13 cellular contexts compared by ENCODE assay signal in the genomic region with DNA sequence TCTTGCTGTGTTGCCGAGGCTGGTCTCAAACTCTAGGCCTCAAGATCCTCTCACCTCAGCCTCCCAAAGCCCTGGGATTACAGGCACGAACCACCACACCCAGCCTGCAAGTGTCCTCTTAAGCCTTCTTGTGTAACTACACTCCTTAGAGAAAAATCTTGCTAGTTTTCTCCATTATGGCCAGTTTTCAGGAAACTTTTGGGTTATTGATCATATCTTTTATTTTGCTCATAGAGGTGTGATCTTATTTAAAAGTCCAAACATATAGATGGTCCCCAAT. TPM values are rescaled to one million over a fixed set of nuclear protein-coding genes. Genes with fewer than 3 reads are reported as not detected.
DNase-seq lines count a peak whose midpoint lies in the region; ATAC-seq and TF ChIP-seq lines count a peak whose summit lies in the region.
"Had no signal": no experiment of that assay in that cellular context is flagged by ENCODE, and none has a peak within 500 bp of the region (broad histone marks: within the 10 kb centered on the region; RNA-seq: fewer than 3 reads in every experiment).

No MANE protein-coding gene starts in this region.

- ATAC-seq in GM23338, result no peak
- ATAC-seq in naive B cell (ENCODE audit: low read depth in 2 of 2), result no peak
- no peak for ATAC-seq in HG03196 (IDR thresholded peaks at IDR 0.05; ENCODE audit: unreplicated experiment)

- H3K27ac ChIP-seq in GM23338 (ENCODE audit: low read depth) (no peak overlapping the region), mammary epithelial cell (ENCODE audit: insufficient read depth, low read depth, low read length) (no peak overlapping the region)

- DNase-seq in AG09309 (ENCODE audit: low read depth) (no peak), GM23338 (ENCODE audit: low spot score) (no peak), mammary epithelial cell (no peak), naive B cell (no peak), NCI-H510A (lab: John Stamatoyannopoulos, UW) (no peak), mesenteric fat pad (ENCODE audit: low spot score) (no peak), NCI-H1417 (lab: John Stamatoyannopoulos, UW) (no peak)
- DNase-seq: NCI-H2081; stimulated activated CD4-positive, alpha-beta T cell treated with anti-CD3 and anti-CD28 coated beads, Interleukin-2, amount 100 ng/mL, for 48 hours; stimulated activated naive CD4-positive, alpha-beta T cell treated with Interleukin-2 at 50 U/mL for 16 hours; T-helper 9 cell had no signal

- H3K4me1 Mint-ChIP-seq in GM23338 (peaks cover 38% of the 10 kb centered on the region), naive B cell (peaks cover 0 to 11% (median 7%) of the 10 kb centered on the region in 3 donors)

- H3K9me2 ChIP-seq in GM23338 (ENCODE audit: insufficient read depth), result no peaks in the 10 kb centered on the region

- H3K9me3 Mint-ChIP-seq in GM23338 (no peaks in the 10 kb centered on the region), naive B cell (no peaks in the 10 kb centered on the region)

- no peaks in the 10 kb centered on the region for H3F3A ChIP-seq in GM23338 (replicated peaks; ENCODE audit: low read depth)

- in situ Hi-C loops in mammary epithelial cell (cut with MboI; ENCODE audit: low sequenced_read_pairs in 2 of 2), result loop anchor here in 1 of 2 donors (25.0 kb wide), 1 partner anchor 146 kb away; no protein-coding TSS in a partner anchor

- peaks cover 9% of the 10 kb centered on the region for H3K27me3 ChIP-seq in GM23338 (ENCODE audit: insufficient read depth)
- H3K27me3 ChIP-seq in mammary epithelial cell (ENCODE audit: insufficient read depth, low read length), result no peaks in the 10 kb centered on the region
- H3K27me3 ChIP-seq: esophagus muscularis mucosa had no signal

- H3K4me1 ChIP-seq in GM23338 (ENCODE audit: insufficient read depth), result peaks cover 22% of the 10 kb centered on the region
- H3K4me1 ChIP-seq in mammary epithelial cell (ENCODE audit: insufficient read depth, low read length), result peaks cover 21% of the 10 kb centered on the region

- H3K4me3 ChIP-seq in AG09309 (ENCODE audit: control insufficient read depth, low read depth, low read length) (peak overlapping the region; percentile 66), GM23338 (no peak overlapping the region), mammary epithelial cell (replicated peaks in 1 of 3; ENCODE audit: insufficient read depth in 1 of 3, low read depth in 2 of 3, low read length in 3 of 3) (peak overlapping the region in 1 of 3 experiments; percentile 7)

- peaks cover 5% of the 10 kb centered on the region for H4K20me1 ChIP-seq in GM23338 (replicated peaks; ENCODE audit: insufficient read depth)
- H4K20me1 ChIP-seq in mammary epithelial cell (ENCODE audit: insufficient read depth, low read length), result peaks cover 2% of the 10 kb centered on the region

- H3K4me2 ChIP-seq in GM23338, result no peak overlapping the region
- H3K4me2 ChIP-seq in mammary epithelial cell (ENCODE audit: insufficient read depth, low read depth, low read length), result peak overlapping the region; percentile 88

- H3K27me3 Mint-ChIP-seq in GM23338 (ENCODE audit: insufficient read depth, low read depth, poor library complexity) (peaks cover 4% of the 10 kb centered on the region), naive B cell (peaks cover 20 to 21% (median 21%) of the 10 kb centered on the region in 3 donors)

- H3K9me3 ChIP-seq in mammary epithelial cell (replicated peaks; ENCODE audit: insufficient read depth, low read length), result no peaks in the 10 kb centered on the region
- H3K9me3 ChIP-seq: esophagus muscularis mucosa had no signal

- intact Hi-C loops in mammary epithelial cell (cut with micrococcal nuclease), result no loop called here

- no peaks in the 10 kb centered on the region; the same call in 2 of the 3 replicates for H3K36me3 Mint-ChIP-seq in GM23338 (ENCODE audit: low read depth)
- H3K36me3 Mint-ChIP-seq in naive B cell, result no peaks in the 10 kb centered on the region

- H2AFZ ChIP-seq in GM23338, result no peak overlapping the region
- no peak overlapping the region for H2AFZ ChIP-seq in mammary epithelial cell (ENCODE audit: low read depth, low read length)

- no TSS peak for BruUV-seq in mammary epithelial cell (replicated peaks; lab: Mats Ljungman, UMichigan)

- peak overlapping the region; percentile 90 for H3K4me3 Mint-ChIP-seq in GM23338
- peak overlapping the region in 5 of 8 donors; percentile 53 to 82 (median 69) for H3K4me3 Mint-ChIP-seq in naive B cell

- H3K9ac ChIP-seq in mammary epithelial cell (ENCODE audit: insufficient read depth, low read length), result no peak overlapping the region

- 90% methylated on average over 1 of the region's 2 CpGs for WGBS in mammary epithelial cell (ENCODE audit: low coverage, missing lambda C conversion rate)

- TF ChIP-seq CTCF in AG09309 (IDR thresholded peaks at IDR 0.05; ENCODE audit: control insufficient read depth, insufficient read depth, low read depth, low read length, missing control alignments) (no peak), GM23338 (conservative IDR thresholded peaks at IDR 0.05; ENCODE audit: low read depth in 2 of 2) (no peak), mammary epithelial cell (conservative IDR thresholded peaks at IDR 0.05 in 1 of 2, IDR thresholded peaks at IDR 0.05 in 1 of 2; ENCODE audit: extremely low read depth in 1 of 2, insufficient read depth in 1 of 2, low read depth in 1 of 2, low read length in 2 of 2) (no peak)

- H3K27ac Mint-ChIP-seq in GM23338 (no peak overlapping the region), naive B cell (peak overlapping the region in 1 of 6 donors; percentile 24)

- H3K36me3 ChIP-seq in GM23338 (ENCODE audit: insufficient read depth), result no peaks in the 10 kb centered on the region
- H3K36me3 ChIP-seq in mammary epithelial cell (ENCODE audit: insufficient read depth, low read length), result peaks cover 2% of the 10 kb centered on the region
- H3K36me3 ChIP-seq: esophagus muscularis mucosa had no signal

- dilution Hi-C loops in mammary epithelial cell (cut with HindIII; ENCODE audit: low sequenced_read_pairs), result no loop called here

- CTCF ChIA-PET in mammary epithelial cell (lab: Charles Lee; ENCODE audit: low non-redundant PET), result no interaction called here

- peaks cover 66% of the 10 kb centered on the region for H3K79me2 ChIP-seq in GM23338 (replicated peaks; ENCODE audit: insufficient read depth)
- H3K79me2 ChIP-seq in mammary epithelial cell (ENCODE audit: insufficient read depth, low read length), result peaks cover 73% of the 10 kb centered on the region

TF ChIP-seq in GM23338, 12 proteins besides CTCF, POLR2A, EP300 and RAD21 (continues in another document):
- TF ChIP-seq, protein P1, sequence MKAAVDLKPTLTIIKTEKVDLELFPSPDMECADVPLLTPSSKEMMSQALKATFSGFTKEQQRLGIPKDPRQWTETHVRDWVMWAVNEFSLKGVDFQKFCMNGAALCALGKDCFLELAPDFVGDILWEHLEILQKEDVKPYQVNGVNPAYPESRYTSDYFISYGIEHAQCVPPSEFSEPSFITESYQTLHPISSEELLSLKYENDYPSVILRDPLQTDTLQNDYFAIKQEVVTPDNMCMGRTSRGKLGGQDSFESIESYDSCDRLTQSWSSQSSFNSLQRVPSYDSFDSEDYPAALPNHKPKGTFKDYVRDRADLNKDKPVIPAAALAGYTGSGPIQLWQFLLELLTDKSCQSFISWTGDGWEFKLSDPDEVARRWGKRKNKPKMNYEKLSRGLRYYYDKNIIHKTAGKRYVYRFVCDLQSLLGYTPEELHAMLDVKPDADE (IDR thresholded peaks at IDR 0.05), result no peak
- TF ChIP-seq NANOG (IDR thresholded peaks at IDR 0.05; ENCODE audit: borderline replicate concordance), result no peak
- TF ChIP-seq ZNF331 (CRISPR knock-in tag; IDR thresholded peaks at IDR 0.05; ENCODE audit: low read depth), result no peak
- TF ChIP-seq ZNF114 (CRISPR knock-in tag; IDR thresholded peaks at IDR 0.05), result no peak
- no peak for TF ChIP-seq STAT1 (IDR thresholded peaks at IDR 0.05; ENCODE audit: unreplicated experiment)

RNA-seq across cellular contexts. Expression of a gene that starts 2.4 kb away (rescaled TPM):
- total RNA-seq in GM23338 (2014; rRNA removed; shearing (Covaris generic)), result 12.4 and 13.3 TPM in 2 replicates
- polyA plus RNA-seq in GM23338 (2016; fragmentation: Nextera tagmentation; extraction: Ambion mirVana), result 4.4 and 4.6 TPM in 2 replicates
- 10 to 100 TPM; 22.7 to 31.5 TPM for total RNA-seq in mammary epithelial cell
- 14.0 TPM for polyA plus RNA-seq in mammary epithelial cell
- polyA minus RNA-seq in mammary epithelial cell, result 26.5 TPM
- 1 to 10 TPM in 2 of 6 donors, under 1 TPM in 3, not detected in 1; 0.17 to 1.1 (median 0.75) TPM for polyA plus RNA-seq in naive B cell (ENCODE audit: low read depth in 6 of 6)
- 17.7 TPM for total RNA-seq in mesenteric fat pad
